9 cellular contexts compared by ENCODE assay signal in genomic region chr5:73081093-73081492, GRCh38. TPM values are rescaled to one million over a fixed set of nuclear protein-coding genes. Genes with fewer than 3 reads are reported as not detected.
"Had no signal": no experiment of that assay in that cellular context is flagged by ENCODE, and none has a peak within 500 bp of the region (broad histone marks: within the 10 kb centered on the region; RNA-seq: fewer than 3 reads in every experiment).

No MANE protein-coding gene starts in this region.

- H3K27me3 Mint-ChIP-seq: IgD-negative memory B cell had no signal

- ATAC-seq: HepG2 had no signal

- H3K4me3 Mint-ChIP-seq: IgD-negative memory B cell had no signal

- H3K27ac ChIP-seq: HL-60, KMS-11 had no signal

- H3K27ac Mint-ChIP-seq: IgD-negative memory B cell had no signal

- H3K4me1 Mint-ChIP-seq: IgD-negative memory B cell had no signal

- H3K9me3 Mint-ChIP-seq: IgD-negative memory B cell had no signal

- H3K9ac ChIP-seq: KMS-11 had no signal

- FAIRE-seq: HepG2, HTR-8/SVneo had no signal

- H3K36me3 Mint-ChIP-seq: IgD-negative memory B cell had no signal

- DNase-seq: KBM-7, KG1 had no signal

- H3K4me2 ChIP-seq: KMS-11 had no signal

RNA-seq across cellular contexts. Expression of gene TMEM171, which starts 39.3 kb away (rescaled TPM):
- total RNA-seq: HepG2, HT-29, HT1080 had no signal
- polyA plus RNA-seq: IgD-negative memory B cell had no signal
